In the genomic region with DNA sequence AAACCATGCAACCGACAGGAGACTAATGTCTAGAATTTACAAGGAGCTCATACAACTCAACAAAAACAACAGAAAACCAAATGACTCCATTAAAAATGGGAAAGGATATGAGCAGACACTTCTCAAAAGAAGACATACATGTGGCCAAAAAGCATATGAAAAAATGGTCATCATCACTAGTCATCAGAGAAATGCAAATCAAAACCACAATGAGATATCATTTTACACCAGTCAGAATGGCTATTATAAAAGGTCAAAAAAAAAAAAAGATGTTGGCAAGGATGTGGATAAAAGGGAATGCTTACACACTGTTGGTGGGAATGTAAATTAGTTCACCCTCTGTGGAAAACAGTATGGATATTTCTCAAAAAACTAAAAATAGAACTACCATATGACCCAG, we compare ENCODE assay signal across 17 cellular contexts. TPM values are rescaled to one million over a fixed set of nuclear protein-coding genes. Genes with fewer than 3 reads are reported as not detected.
"Had no signal": no experiment of that assay in that cellular context is flagged by ENCODE, and none has a peak within 500 bp of the region (broad histone marks: within the 10 kb centered on the region; RNA-seq: fewer than 3 reads in every experiment).

No MANE protein-coding gene starts in this region.

- H3K4me3 ChIP-seq: colonic mucosa, hepatocyte, lung, psoas muscle, right lobe of liver, testis, tibial nerve had no signal

- ATAC-seq: left colon; left ventricle myocardium superior; psoas muscle; right lobe of liver; stimulated activated effector memory CD8-positive, alpha-beta T cell treated with anti-CD3 and anti-CD28 coated beads, Interleukin-12 subunit alpha, Interleukin-12 subunit beta, amount 100 ng/mL, for 72 hours had no signal

- H3K27me3 ChIP-seq: hepatocyte, right lobe of liver, testis had no signal

- H3K27ac ChIP-seq: colonic mucosa, hepatocyte, parathyroid adenoma, psoas muscle, right lobe of liver, testis, tibial nerve had no signal

- H3K9me3 ChIP-seq: colonic mucosa, psoas muscle, right lobe of liver, testis, tibial nerve had no signal

- H3K4me1 ChIP-seq: colonic mucosa, parathyroid adenoma, psoas muscle, right lobe of liver, testis, tibial nerve had no signal

- DNase-seq: colonic mucosa; dermis blood vessel endothelial cell; left colon; left ventricle myocardium superior; naive B cell; occipital lobe; psoas muscle; retina; right lobe of liver; stimulated activated CD4-positive, alpha-beta T cell treated with anti-CD3 and anti-CD28 coated beads, Interleukin-4, amount 100 ng/mL, for 1 hour; stimulated activated CD8-positive, alpha-beta memory T cell treated with anti-CD3 and anti-CD28 coated beads, Interleukin-4, amount 100 ng/mL, for 48 hours; testis had no signal

- H3K36me3 ChIP-seq: colonic mucosa, right lobe of liver, tibial nerve had no signal

RNA-seq across cellular contexts. Expression of a gene that starts 50.5 kb away (rescaled TPM):
- total RNA-seq: dermis blood vessel endothelial cell had no signal
